Comparison of ENCODE assay signal across 1 cellular context in genomic region chr11:64878223-64878493, GRCh38.
TF ChIP-seq lines count a peak whose summit lies in the region.

No MANE protein-coding gene starts in this region.

TF ChIP-seq in GM23338, 12 proteins besides CTCF, POLR2A, EP300 and RAD21 (continued from another document):
- no peak for TF ChIP-seq ZNF462 (CRISPR knock-in tag; IDR thresholded peaks at IDR 0.05)
